In genomic region chr11:63459586-63459985, GRCh38 we compare ENCODE assay signal across 31 cellular contexts. TPM values are rescaled to one million over a fixed set of nuclear protein-coding genes. Genes with fewer than 3 reads are reported as not detected.
A peak's percentile ranks its signal among the peaks of the same experiment; 100 is the strongest.
DNase-seq lines count a peak whose midpoint lies in the region; ATAC-seq and TF ChIP-seq lines count a peak whose summit lies in the region.
"Had no signal": no experiment of that assay in that cellular context is flagged by ENCODE, and none has a peak within 500 bp of the region (broad histone marks: within the 10 kb centered on the region; RNA-seq: fewer than 3 reads in every experiment).

No MANE protein-coding gene starts in this region.

- H3K79me1 ChIP-seq in mesenchymal stem cell (replicated peaks; ENCODE audit: low read length, poor library complexity, severe bottlenecking), result no peaks in the 10 kb centered on the region

- H3K9me3 ChIP-seq in HUES64 (ENCODE audit: insufficient read depth, low read depth, low read length) (no peaks in the 10 kb centered on the region), mesenchymal stem cell (ENCODE audit: control insufficient read depth, low read length) (no peaks in the 10 kb centered on the region)
- H3K9me3 ChIP-seq: A549, adrenal gland, breast epithelium, HAP-1, psoas muscle, SJCRH30, upper lobe of right lung had no signal

- no peaks in the 10 kb centered on the region for H3K9me3 Mint-ChIP-seq in effector memory CD8-positive, alpha-beta T cell
- H3K9me3 Mint-ChIP-seq: activated naive CD4-positive, alpha-beta T cell treated with anti-CD3 and anti-CD28 coated beads, Interleukin-2, amount 10 ng/mL, durations not matched to agents 7 days and 5 days; activated T-helper 17 cell treated with anti-CD3 and anti-CD28 coated beads, Interleukin-2, amount 50 U/mL, for 72 hours; CD4-positive, CD25-positive, alpha-beta regulatory T cell; IgD-negative memory B cell; naive thymus-derived CD4-positive, alpha-beta T cell; stimulated activated naive B cell treated with anti-CD40 and anti-IgM and Interleukin-4, amounts not matched to agents 10 μg/mL and 1 μg/mL and 100 μg/mL, for 72 hours had no signal

- TF ChIP-seq CTCF in choroid plexus epithelial cell (conservative IDR thresholded peaks at IDR 0.05; ENCODE audit: low read depth, low read length), result no peak

- H3K36me3 Mint-ChIP-seq in effector memory CD8-positive, alpha-beta T cell (ENCODE audit: insufficient read depth), result no peaks in the 10 kb centered on the region
- H3K36me3 Mint-ChIP-seq: activated naive CD4-positive, alpha-beta T cell treated with anti-CD3 and anti-CD28 coated beads, Interleukin-2, amount 10 ng/mL, durations not matched to agents 7 days and 5 days; CD4-positive, CD25-positive, alpha-beta regulatory T cell; IgD-negative memory B cell; naive thymus-derived CD4-positive, alpha-beta T cell; stimulated activated naive B cell treated with anti-CD40 and anti-IgM and Interleukin-4, amounts not matched to agents 10 μg/mL and 1 μg/mL and 100 μg/mL, for 72 hours had no signal

- H3K4me3 ChIP-seq in HUES64 (ENCODE audit: low read length) (no peak overlapping the region), choroid plexus epithelial cell (ENCODE audit: low read depth, low read length) (no peak overlapping the region), mesenchymal stem cell (ENCODE audit: insufficient read depth in 1 of 2, low read depth in 1 of 2, low read length in 2 of 2) (no peak overlapping the region)
- H3K4me3 ChIP-seq: A549, adrenal gland, breast epithelium, HAP-1, psoas muscle, SJCRH30, upper lobe of right lung had no signal

- peak overlapping the region; percentile 21 for H3K4me2 ChIP-seq in mesenchymal stem cell (ENCODE audit: low read length, poor library complexity, severe bottlenecking)
- H3K4me2 ChIP-seq: A549 had no signal

- H3K9ac ChIP-seq in HUES64 (ENCODE audit: low read depth, low read length) (no peak overlapping the region), mesenchymal stem cell (ENCODE audit: low read length) (no peak overlapping the region)

- no peak overlapping the region for H2AK5ac ChIP-seq in mesenchymal stem cell (ENCODE audit: low read length, severe bottlenecking)

- H3K27me3 Mint-ChIP-seq in effector memory CD8-positive, alpha-beta T cell, result peaks cover 19 to 26% of the 10 kb centered on the region in 2 donors

- H2BK120ac ChIP-seq in mesenchymal stem cell (ENCODE audit: low read depth, low read length), result no peak overlapping the region

- no peak overlapping the region for H2AFZ ChIP-seq in mesenchymal stem cell (ENCODE audit: low read depth, low read length)

- DNase-seq in Daoy (ENCODE audit: low read depth), result peak; percentile 2
- peak; percentile 71 for DNase-seq in choroid plexus epithelial cell (ENCODE audit: low read depth)
- DNase-seq in mesenchymal stem cell, result no peak
- no peak for DNase-seq in central memory CD4-positive, alpha-beta T cell
- no peak for DNase-seq in NCI-H187 (lab: John Stamatoyannopoulos, UW)
- no peak for DNase-seq in occipital lobe (lab: John Stamatoyannopoulos, UW)
- no peak for DNase-seq in effector memory CD8-positive, alpha-beta T cell
- DNase-seq: activated CD4-positive, alpha-beta T cell treated with anti-CD3 and anti-CD28 coated beads for 4 hours; activated naive CD4-positive, alpha-beta T cell treated with anti-CD3 and anti-CD28 coated beads, Interleukin-2, amount 10 ng/mL, durations not matched to agents 7 days and 5 days; adrenal gland; AML-193; CD4-positive, CD25-positive, alpha-beta regulatory T cell; DND-41; effector CD4-positive, alpha-beta T cell; hypothalamus; naive thymus-derived CD4-positive, alpha-beta T cell; NCI-H446; NCI-H748 treated with DMSO at 0.1 percent for 48 hours; psoas muscle; SJCRH30; stimulated activated naive B cell treated with anti-CD40 and anti-IgM and Interleukin-4, amounts not matched to agents 10 μg/mL and 1 μg/mL and 100 μg/mL, for 72 hours; SW 1271; T-helper 9 cell; upper lobe of right lung had no signal

- no peak overlapping the region for H2BK15ac ChIP-seq in mesenchymal stem cell (ENCODE audit: low read depth, poor library complexity, severe bottlenecking)

- no peak overlapping the region for H3K14ac ChIP-seq in mesenchymal stem cell (ENCODE audit: low read length in 2 of 2)

- H2BK12ac ChIP-seq in mesenchymal stem cell (ENCODE audit: low read length in 2 of 2), result no peak overlapping the region

- peaks cover 11% of the 10 kb centered on the region for H3K4me1 ChIP-seq in HUES64 (ENCODE audit: insufficient read depth, low read length)
- peaks cover 6% of the 10 kb centered on the region for H3K4me1 ChIP-seq in mesenchymal stem cell (ENCODE audit: control insufficient read depth, insufficient read depth, low read depth, low read length)
- H3K4me1 ChIP-seq: A549, adrenal gland, breast epithelium, HAP-1, psoas muscle, SJCRH30, upper lobe of right lung had no signal

- H3K23ac ChIP-seq in mesenchymal stem cell (ENCODE audit: low read length in 2 of 2), result no peak overlapping the region

- H2BK5ac ChIP-seq in mesenchymal stem cell (ENCODE audit: low read depth, low read length, poor library complexity, severe bottlenecking), result no peak overlapping the region

- no peak overlapping the region for H4K91ac ChIP-seq in mesenchymal stem cell (ENCODE audit: low read length)

- H3K4me1 Mint-ChIP-seq in effector memory CD8-positive, alpha-beta T cell (ENCODE audit: low read depth in 2 of 2), result no peaks in the 10 kb centered on the region
- H3K4me1 Mint-ChIP-seq: activated naive CD4-positive, alpha-beta T cell treated with anti-CD3 and anti-CD28 coated beads, Interleukin-2, amount 10 ng/mL, durations not matched to agents 7 days and 5 days; activated T-helper 17 cell treated with anti-CD3 and anti-CD28 coated beads, Interleukin-2, amount 50 U/mL, for 72 hours; CD4-positive, CD25-positive, alpha-beta regulatory T cell; IgD-negative memory B cell; naive thymus-derived CD4-positive, alpha-beta T cell; stimulated activated naive B cell treated with anti-CD40 and anti-IgM and Interleukin-4, amounts not matched to agents 10 μg/mL and 1 μg/mL and 100 μg/mL, for 72 hours had no signal

- H3K27ac ChIP-seq in HUES64 (ENCODE audit: low read depth, low read length) (peak overlapping the region; percentile 57; the same call in 1 of the 2 replicates), mesenchymal stem cell (ENCODE audit: low read length, poor library complexity, severe bottlenecking) (no peak overlapping the region)
- H3K27ac ChIP-seq: A549, adrenal gland, breast epithelium, psoas muscle, SJCRH30, upper lobe of right lung had no signal

- H3K18ac ChIP-seq in mesenchymal stem cell (ENCODE audit: low read depth in 1 of 2, low read length in 2 of 2), result no peak overlapping the region

- H3K36me3 ChIP-seq in HUES64 (ENCODE audit: insufficient read depth, low read length) (no peaks in the 10 kb centered on the region), mesenchymal stem cell (ENCODE audit: control insufficient read depth in 1 of 2, insufficient read depth in 2 of 2, low read depth in 1 of 2, low read length in 2 of 2) (no peaks in the 10 kb centered on the region)
- H3K36me3 ChIP-seq: adrenal gland, breast epithelium, HAP-1, SJCRH30, upper lobe of right lung had no signal

- no peak overlapping the region for H3K4me3 Mint-ChIP-seq in effector memory CD8-positive, alpha-beta T cell
- H3K4me3 Mint-ChIP-seq: activated naive CD4-positive, alpha-beta T cell treated with anti-CD3 and anti-CD28 coated beads, Interleukin-2, amount 10 ng/mL, durations not matched to agents 7 days and 5 days; activated T-helper 17 cell treated with anti-CD3 and anti-CD28 coated beads, Interleukin-2, amount 50 U/mL, for 72 hours; CD4-positive, CD25-positive, alpha-beta regulatory T cell; IgD-negative memory B cell; naive thymus-derived CD4-positive, alpha-beta T cell; stimulated activated naive B cell treated with anti-CD40 and anti-IgM and Interleukin-4, amounts not matched to agents 10 μg/mL and 1 μg/mL and 100 μg/mL, for 72 hours had no signal

- H3K27me3 ChIP-seq in HUES64 (ENCODE audit: insufficient read depth, low read length) (no peaks in the 10 kb centered on the region), mesenchymal stem cell (ENCODE audit: control insufficient read depth in 1 of 2, insufficient read depth in 1 of 2, low read length in 2 of 2) (peaks cover 5 to 17% of the 10 kb centered on the region in 2 experiments)
- H3K27me3 ChIP-seq: adrenal gland, breast epithelium, upper lobe of right lung had no signal

- WGBS in HUES64, result 27% methylated on average over 6 of the region's 6 CpGs
- WGBS in mesenchymal stem cell, result 25% methylated on average over 6 of the region's 6 CpGs

- H3K27ac Mint-ChIP-seq in effector memory CD8-positive, alpha-beta T cell, result no peak overlapping the region
- H3K27ac Mint-ChIP-seq: activated naive CD4-positive, alpha-beta T cell treated with anti-CD3 and anti-CD28 coated beads, Interleukin-2, amount 10 ng/mL, durations not matched to agents 7 days and 5 days; activated T-helper 17 cell treated with anti-CD3 and anti-CD28 coated beads, Interleukin-2, amount 50 U/mL, for 72 hours; CD4-positive, CD25-positive, alpha-beta regulatory T cell; IgD-negative memory B cell; naive thymus-derived CD4-positive, alpha-beta T cell; stimulated activated naive B cell treated with anti-CD40 and anti-IgM and Interleukin-4, amounts not matched to agents 10 μg/mL and 1 μg/mL and 100 μg/mL, for 72 hours had no signal

- H4K8ac ChIP-seq in mesenchymal stem cell (ENCODE audit: low read length), result no peak overlapping the region

- no peak overlapping the region for H3K4ac ChIP-seq in mesenchymal stem cell (ENCODE audit: low read depth in 1 of 2, low read length in 2 of 2)

- ATAC-seq in effector memory CD8-positive, alpha-beta T cell (replicated peaks), result no peak
- ATAC-seq: A549; activated T-helper 17 cell treated with anti-CD3 and anti-CD28 coated beads, Interleukin-2, amount 50 U/mL, for 72 hours; naive thymus-derived CD4-positive, alpha-beta T cell; psoas muscle; stimulated activated naive B cell treated with anti-CD40 and anti-IgM and Interleukin-4, amounts not matched to agents 10 μg/mL and 1 μg/mL and 100 μg/mL, for 72 hours; upper lobe of right lung had no signal

RNA-seq across cellular contexts. Expression of gene PLAAT5, which starts 31.4 kb away (rescaled TPM):
- total RNA-seq in Daoy (2014; rRNA removed; shearing (Covaris generic)), result not detected in 2 replicates
- 1.3 TPM for polyA plus RNA-seq in HUES64 (2013, experiment 1 of 2)
- 0.95 TPM for polyA plus RNA-seq in HUES64 (2013, experiment 2 of 2)
- not detected for polyA plus RNA-seq in mesenchymal stem cell (2013, experiment 1 of 2)
- polyA plus RNA-seq in mesenchymal stem cell (2013, experiment 2 of 2), result not detected
- 3.1 TPM for total RNA-seq in occipital lobe
- polyA plus RNA-seq: CD4-positive, CD25-positive, alpha-beta regulatory T cell; IgD-negative memory B cell; naive thymus-derived CD4-positive, alpha-beta T cell had no signal

RNA-seq across cellular contexts. Expression of gene LGALS12, which starts 46.3 kb away (rescaled TPM):
- not detected in 2 replicates for total RNA-seq in Daoy (2014; rRNA removed; shearing (Covaris generic))
- 0.95 TPM for polyA plus RNA-seq in HUES64 (2013, experiment 1 of 2)
- polyA plus RNA-seq in HUES64 (2013, experiment 2 of 2), result 0.76 TPM
- polyA plus RNA-seq in mesenchymal stem cell (2013, experiment 1 of 2), result not detected
- not detected for polyA plus RNA-seq in mesenchymal stem cell (2013, experiment 2 of 2)
- not detected for total RNA-seq in occipital lobe
- total RNA-seq: activated T-helper 17 cell treated with anti-CD3 and anti-CD28 coated beads, Interleukin-2, amount 50 U/mL, for 72 hours; epithelial cell of proximal tubule had no signal
- polyA plus RNA-seq: A549; CD4-positive, CD25-positive, alpha-beta regulatory T cell; naive thymus-derived CD4-positive, alpha-beta T cell had no signal

Comparison
In these comparisons a context has a peak if more than half of its experiments do, and no peak if none do; other contexts are left out.
1. DNase-seq: peak in Daoy (single experiment) and choroid plexus epithelial cell (single experiment); none in mesenchymal stem cell (single experiment), central memory CD4-positive, alpha-beta T cell (single experiment), NCI-H187 (0 of 2), occipital lobe (single experiment) and effector memory CD8-positive, alpha-beta T cell (0 of 3).